In genomic region chr4:8079031-8079885, GRCh38 we compare ENCODE assay signal across 10 cellular contexts.
A peak's percentile ranks its signal among the peaks of the same experiment; 100 is the strongest.
DNase-seq lines count a peak whose midpoint lies in the region; ATAC-seq and TF ChIP-seq lines count a peak whose summit lies in the region.
"Had no signal": no experiment of that assay in that cellular context is flagged by ENCODE, and none has a peak within 500 bp of the region (broad histone marks: within the 10 kb centered on the region; RNA-seq: fewer than 3 reads in every experiment).

No MANE protein-coding gene starts in this region.

- ATAC-seq in Right ventricle myocardium superior (ENCODE audit: poor library complexity) = peak; percentile 53
- ATAC-seq in GM21737 (IDR thresholded peaks at IDR 0.05; ENCODE audit: unreplicated experiment) = no peak
- ATAC-seq in GM19395 (IDR thresholded peaks at IDR 0.05; ENCODE audit: unreplicated experiment) = no peak
- ATAC-seq: activated CD8-positive, alpha-beta T cell treated with anti-CD3 and anti-CD28 coated beads for 36 hours had no signal

- H3K36me3 Mint-ChIP-seq in CD4-positive, alpha-beta memory T cell = no peaks in the 10 kb centered on the region

- no peak overlapping the region for H3K27ac ChIP-seq in CD4-positive, alpha-beta memory T cell (ENCODE audit: low read depth, low read length)
- H3K27ac ChIP-seq in coronary artery = no peak overlapping the region

- no peaks in the 10 kb centered on the region for H3K4me1 ChIP-seq in CD4-positive, alpha-beta memory T cell (ENCODE audit: insufficient read depth, low read length)

- CTCF ChIA-PET in CD4-positive, alpha-beta memory T cell (lab: Charles Lee; ENCODE audit: partially characterized antibody) = no interaction called here

- H3K9me3 ChIP-seq in CD4-positive, alpha-beta memory T cell (ENCODE audit: control insufficient read depth in 1 of 2, low read length in 2 of 2) = no peaks in the 10 kb centered on the region

- no peak for TF ChIP-seq CTCF in coronary artery (IDR thresholded peaks at IDR 0.05)

- no peaks in the 10 kb centered on the region for H3K27me3 Mint-ChIP-seq in CD4-positive, alpha-beta memory T cell
- H3K27me3 Mint-ChIP-seq: activated CD8-positive, alpha-beta T cell treated with anti-CD3 and anti-CD28 coated beads for 36 hours had no signal

- no peaks in the 10 kb centered on the region for H3K27me3 ChIP-seq in CD4-positive, alpha-beta memory T cell (ENCODE audit: insufficient read depth, low read length)

- intact Hi-C loops in Right ventricle myocardium superior (cut with DNase I) = no loop called here
- intact Hi-C loops in CD4-positive, alpha-beta memory T cell (cut with micrococcal nuclease) = no loop called here

- POLR2A ChIA-PET in CD4-positive, alpha-beta memory T cell (lab: Charles Lee; ENCODE audit: partially characterized antibody) = no interaction called here

- no peak overlapping the region for H3K4me3 ChIP-seq in CD4-positive, alpha-beta memory T cell (ENCODE audit: low read length in 2 of 2)
- H3K4me3 ChIP-seq in coronary artery = no peak overlapping the region

- peaks cover 0 to 5% (median 4%) of the 10 kb centered on the region in 4 donors for H3K4me1 Mint-ChIP-seq in CD4-positive, alpha-beta memory T cell

- H3K9me3 Mint-ChIP-seq in CD4-positive, alpha-beta memory T cell = no peaks in the 10 kb centered on the region
- H3K9me3 Mint-ChIP-seq: activated CD8-positive, alpha-beta T cell treated with anti-CD3 and anti-CD28 coated beads for 36 hours had no signal

- H3K27ac Mint-ChIP-seq in CD4-positive, alpha-beta memory T cell = no peak overlapping the region
- H3K27ac Mint-ChIP-seq: activated CD8-positive, alpha-beta T cell treated with anti-CD3 and anti-CD28 coated beads for 36 hours had no signal

- no peak overlapping the region for H3K4me3 Mint-ChIP-seq in CD4-positive, alpha-beta memory T cell
- H3K4me3 Mint-ChIP-seq: activated CD8-positive, alpha-beta T cell treated with anti-CD3 and anti-CD28 coated beads for 36 hours had no signal

- DNase-seq in H4 (ENCODE audit: low spot score) = peak; percentile 83
- peak; percentile 44 for DNase-seq in SK-N-DZ (ENCODE audit: low spot score)
- no peak for DNase-seq in Right ventricle myocardium superior
- peak; percentile 82 for DNase-seq in putamen (ENCODE audit: low spot score)
- no peak for DNase-seq in CD4-positive, alpha-beta memory T cell
- DNase-seq in coronary artery (ENCODE audit: low spot score) = no peak
- DNase-seq: activated CD8-positive, alpha-beta T cell treated with anti-CD3 and anti-CD28 coated beads for 36 hours; stimulated activated CD8-positive, alpha-beta memory T cell treated with anti-CD3 and anti-CD28 coated beads, Interleukin-4, amount 100 ng/mL, for 48 hours had no signal

- no peaks in the 10 kb centered on the region for H3K36me3 ChIP-seq in CD4-positive, alpha-beta memory T cell (ENCODE audit: insufficient read depth, low read length)

Comparison
In these comparisons a context has a peak if more than half of its experiments do, and no peak if none do; other contexts are left out.
1. DNase-seq: peak in H4 (single experiment), SK-N-DZ (single experiment) and putamen (single experiment); none in Right ventricle myocardium superior (single experiment), CD4-positive, alpha-beta memory T cell (0 of 5) and coronary artery (single experiment).